8 cellular contexts compared by ENCODE assay signal in the genomic region with DNA sequence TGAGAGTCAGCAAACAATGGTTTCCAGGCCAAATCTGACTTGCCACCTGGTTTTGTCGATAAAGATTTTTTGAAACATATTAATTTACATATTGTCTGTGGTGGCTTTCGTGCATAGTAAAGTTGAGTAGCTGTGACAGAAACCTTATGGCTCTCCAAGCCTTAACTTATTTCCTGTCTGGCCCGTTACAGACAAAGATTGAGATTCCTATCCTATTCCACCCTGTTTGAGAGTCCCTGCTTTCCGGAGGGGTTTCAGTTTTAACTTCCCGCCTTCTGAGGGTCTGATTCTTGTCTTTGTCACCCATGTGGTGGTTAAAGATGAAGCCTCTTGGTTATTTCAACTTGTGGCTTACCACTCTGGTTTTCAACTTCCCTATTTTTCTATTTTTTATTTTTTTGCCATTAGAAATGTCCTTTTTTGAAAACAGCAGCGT. TPM values are rescaled to one million over a fixed set of nuclear protein-coding genes. Genes with fewer than 3 reads are reported as not detected.
DNase-seq lines count a peak whose midpoint lies in the region; ATAC-seq, FAIRE-seq and TF ChIP-seq lines count a peak whose summit lies in the region.

No MANE protein-coding gene starts in this region.

- no peak for TF ChIP-seq CTCF in CD4-positive, alpha-beta T cell (IDR thresholded peaks at IDR 0.05)

- no peaks in the 10 kb centered on the region for H3K9me3 Mint-ChIP-seq in CD4-positive, alpha-beta T cell
- no peaks in the 10 kb centered on the region for H3K9me3 Mint-ChIP-seq in activated naive CD8-positive, alpha-beta T cell (ENCODE audit: low read depth)
- no peaks in the 10 kb centered on the region for H3K9me3 Mint-ChIP-seq in stimulated activated naive CD8-positive, alpha-beta T cell treated with anti-CD3 and anti-CD28 coated beads, Interleukin-15, Interleukin-2, amounts not matched to agents 100 ng/mL and 50 ng/mL, for 24 hours

- no peaks in the 10 kb centered on the region for H3K27me3 Mint-ChIP-seq in CD4-positive, alpha-beta T cell
- H3K27me3 Mint-ChIP-seq in activated naive CD8-positive, alpha-beta T cell = no peaks in the 10 kb centered on the region
- no peaks in the 10 kb centered on the region for H3K27me3 Mint-ChIP-seq in stimulated activated naive CD8-positive, alpha-beta T cell treated with anti-CD3 and anti-CD28 coated beads, Interleukin-15, Interleukin-2, amounts not matched to agents 100 ng/mL and 50 ng/mL, for 24 hours

- peak overlapping the region; percentile 85 for H3K27ac Mint-ChIP-seq in CD4-positive, alpha-beta T cell
- peak overlapping the region; percentile 92 for H3K27ac Mint-ChIP-seq in activated naive CD8-positive, alpha-beta T cell
- H3K27ac Mint-ChIP-seq in stimulated activated naive CD8-positive, alpha-beta T cell treated with anti-CD3 and anti-CD28 coated beads, Interleukin-15, Interleukin-2, amounts not matched to agents 100 ng/mL and 50 ng/mL, for 24 hours = peak overlapping the region; percentile 92

- no peak for DNase-seq in CD4-positive, alpha-beta T cell
- DNase-seq in retina (no peak), urothelium cell line (ENCODE audit: low spot score) (no peak)
- no peak for DNase-seq in activated CD4-positive, alpha-beta T cell treated with anti-CD3 and anti-CD28 coated beads, Interleukin-2, amount 50 U/mL, for 4 hours

- CTCF ChIA-PET in CD4-positive, alpha-beta T cell (lab: Charles Lee) = interaction anchor here (1.9 to 2.5 kb wide), 2 partner anchors 9 to 10 kb away, joined by 8 to 10 read pairs; no protein-coding TSS in a partner anchor

- intact Hi-C loops in CD4-positive, alpha-beta T cell (cut with DNase I, micrococcal nuclease) = no loop called here

- peaks cover 71% of the 10 kb centered on the region for H3K36me3 Mint-ChIP-seq in CD4-positive, alpha-beta T cell (ENCODE audit: low read depth)
- peaks cover 15% of the 10 kb centered on the region for H3K36me3 Mint-ChIP-seq in activated naive CD8-positive, alpha-beta T cell
- peaks cover 84% of the 10 kb centered on the region for H3K36me3 Mint-ChIP-seq in stimulated activated naive CD8-positive, alpha-beta T cell treated with anti-CD3 and anti-CD28 coated beads, Interleukin-15, Interleukin-2, amounts not matched to agents 100 ng/mL and 50 ng/mL, for 24 hours (ENCODE audit: low read depth)

- no peaks in the 10 kb centered on the region for H3K9me3 ChIP-seq in CD4-positive, alpha-beta T cell (ENCODE audit: control insufficient read depth, low read length)

- no peaks in the 10 kb centered on the region for H3K27me3 ChIP-seq in CD4-positive, alpha-beta T cell (ENCODE audit: control insufficient read depth, insufficient read depth, low read length)

- H3K27ac ChIP-seq in CD4-positive, alpha-beta T cell (ENCODE audit: low read depth, low read length) = peak overlapping the region; percentile 48

- peaks cover 73% of the 10 kb centered on the region for H3K4me1 Mint-ChIP-seq in CD4-positive, alpha-beta T cell (ENCODE audit: low read depth)
- H3K4me1 Mint-ChIP-seq in activated naive CD8-positive, alpha-beta T cell (ENCODE audit: low read depth) = peaks cover 71% of the 10 kb centered on the region
- H3K4me1 Mint-ChIP-seq in stimulated activated naive CD8-positive, alpha-beta T cell treated with anti-CD3 and anti-CD28 coated beads, Interleukin-15, Interleukin-2, amounts not matched to agents 100 ng/mL and 50 ng/mL, for 24 hours (ENCODE audit: low read depth) = peaks cover 86% of the 10 kb centered on the region

- peak; percentile 58 for ATAC-seq in CD4-positive, alpha-beta T cell (ENCODE audit: poor library complexity)
- ATAC-seq in GM19455 (IDR thresholded peaks at IDR 0.05; ENCODE audit: unreplicated experiment) = peak; percentile 45
- peak; percentile 42 for ATAC-seq in HG03457 (IDR thresholded peaks at IDR 0.05; ENCODE audit: unreplicated experiment)

- H3K4me3 Mint-ChIP-seq in CD4-positive, alpha-beta T cell = peak overlapping the region; percentile 60
- peak overlapping the region; percentile 73 for H3K4me3 Mint-ChIP-seq in activated naive CD8-positive, alpha-beta T cell
- H3K4me3 Mint-ChIP-seq in stimulated activated naive CD8-positive, alpha-beta T cell treated with anti-CD3 and anti-CD28 coated beads, Interleukin-15, Interleukin-2, amounts not matched to agents 100 ng/mL and 50 ng/mL, for 24 hours = peak overlapping the region; percentile 55

- FAIRE-seq in urothelium cell line (lab: Jason Lieb, UNC) = no peak

- POLR2A ChIA-PET in CD4-positive, alpha-beta T cell (lab: Charles Lee) = interaction anchor here (1.3 to 3.1 kb wide), 3 partner anchors 9 to 31 kb away, joined by 3 to 12 read pairs (median 3); no protein-coding TSS in a partner anchor

RNA-seq across cellular contexts. Expression of a gene that starts 11.4 kb away (rescaled TPM):
- total RNA-seq in CD4-positive, alpha-beta T cell = 10 to 100 TPM; 69.4 to 77.0 TPM
